ENCODE assay signal across 1 cellular context in the genomic region with DNA sequence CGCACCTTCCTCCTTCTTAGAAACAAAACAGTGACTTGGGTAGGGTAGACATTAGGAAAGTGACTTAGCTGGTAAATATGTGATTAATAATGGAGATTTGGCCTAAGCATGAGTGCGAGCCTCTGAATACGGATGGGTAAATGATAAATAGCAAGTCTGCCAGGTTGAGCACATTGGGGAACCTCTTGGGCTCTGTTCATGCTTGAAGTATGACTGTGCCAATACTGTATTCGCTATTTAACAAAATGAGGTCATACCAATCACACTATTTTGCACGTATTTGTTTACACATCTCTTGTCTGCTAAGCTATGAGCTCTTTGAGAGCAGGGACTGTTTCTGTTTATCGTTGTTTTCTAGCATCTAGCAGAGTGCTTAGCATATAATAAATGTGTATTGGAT. TPM values are rescaled to one million over a fixed set of nuclear protein-coding genes. Genes with fewer than 3 reads are reported as not detected.
"Had no signal": no experiment of that assay in that cellular context is flagged by ENCODE, and none has a peak within 500 bp of the region (broad histone marks: within the 10 kb centered on the region; RNA-seq: fewer than 3 reads in every experiment).

No MANE protein-coding gene starts in this region.

RNA-seq across cellular contexts. Expression of a gene that starts 24.2 kb away (rescaled TPM):
- total RNA-seq: Right ventricle myocardium superior had no signal
